Comparison of ENCODE assay signal across 1 cellular context in genomic region chr10:71339796-71340589, GRCh38.
TF ChIP-seq lines count a peak whose summit lies in the region.

No MANE protein-coding gene starts in this region.

TF ChIP-seq in liver, 16 proteins besides CTCF, POLR2A, EP300 and RAD21 (continued from another document):
- TF ChIP-seq REST (IDR thresholded peaks at IDR 0.05) = peak; percentile 81
- TF ChIP-seq ZBTB33 (IDR thresholded peaks at IDR 0.05) = peak; percentile 93
- TF ChIP-seq SP1 (IDR thresholded peaks at IDR 0.05) = peak; percentile 96
- TF ChIP-seq FOXA2 (IDR thresholded peaks at IDR 0.05) = peak; percentile 98
- peak; percentile 98 for TF ChIP-seq MAX (IDR thresholded peaks at IDR 0.05)
- no peak for TF ChIP-seq TAF1 (conservative IDR thresholded peaks at IDR 0.05)
- peak; percentile 98 for TF ChIP-seq FOXA1 (IDR thresholded peaks at IDR 0.05)
- peak; percentile 88 to 95 for TF ChIP-seq HNF4A (conservative IDR thresholded peaks at IDR 0.05)
- TF ChIP-seq EGR1 (IDR thresholded peaks at IDR 0.05; ENCODE audit: low read depth in 2 of 2) = peak in 1 of 2 donors; percentile 77
- TF ChIP-seq RXRA (IDR thresholded peaks at IDR 0.05) = peak; percentile 96 to 99
- peak; percentile 90 to 93 for TF ChIP-seq JUND (IDR thresholded peaks at IDR 0.05)
- TF ChIP-seq NR2F2 (IDR thresholded peaks at IDR 0.05) = peak; percentile 71
